In the genomic region with DNA sequence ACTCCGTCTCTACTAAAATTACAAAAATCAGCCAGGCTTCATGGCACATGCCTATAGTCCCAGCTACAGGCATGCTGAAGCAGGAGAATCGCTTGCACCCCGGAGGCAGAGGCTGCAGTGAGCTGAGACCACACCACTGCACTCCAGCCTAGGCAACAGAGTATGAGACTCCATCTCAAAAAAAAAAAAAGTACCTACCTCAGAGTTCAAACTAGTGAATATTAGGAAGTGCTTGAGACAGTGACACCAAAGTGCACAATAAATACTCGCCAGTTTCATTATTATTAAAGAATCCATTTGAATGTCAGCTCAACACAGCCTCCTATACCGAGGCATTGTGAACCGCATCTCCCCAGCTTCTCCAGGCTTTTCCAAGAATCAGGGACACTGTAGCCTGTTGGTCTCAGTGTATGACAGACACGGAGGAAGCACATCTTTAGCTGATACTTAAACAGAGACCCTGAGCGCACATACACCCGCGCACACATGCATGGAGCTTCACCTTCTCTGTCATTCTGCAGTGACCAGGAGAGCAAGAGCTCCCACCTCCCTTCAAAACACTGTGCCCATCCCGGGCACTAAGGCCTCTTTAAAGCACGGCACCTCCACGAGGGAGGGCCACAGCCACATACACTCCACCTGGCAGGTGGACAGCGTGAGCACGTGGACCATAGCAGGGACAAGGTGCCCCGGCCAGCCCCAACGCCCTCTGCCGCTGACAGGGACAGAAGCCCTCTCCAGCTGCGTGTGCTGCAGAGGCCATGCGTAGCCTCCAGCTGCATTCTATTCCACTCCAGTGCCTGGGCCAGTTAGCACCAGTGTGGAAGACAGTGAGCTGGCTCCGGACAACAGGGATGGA, we compare ENCODE assay signal across 8 cellular contexts. TPM values are rescaled to one million over a fixed set of nuclear protein-coding genes. Genes with fewer than 3 reads are reported as not detected.
DNase-seq lines count a peak whose midpoint lies in the region; ATAC-seq and TF ChIP-seq lines count a peak whose summit lies in the region.

No MANE protein-coding gene starts in this region.

- peak overlapping the region; percentile 73 for H3K4me2 ChIP-seq in PC-3 (ENCODE audit: low read length)
- H3K4me2 ChIP-seq in trophoblast cell (ENCODE audit: low read length), result no peak overlapping the region

- H3K9me3 ChIP-seq in PC-3 (ENCODE audit: low read length) (no peaks in the 10 kb centered on the region), endodermal cell (ENCODE audit: control insufficient read depth, low read length) (no peaks in the 10 kb centered on the region), trophoblast cell (ENCODE audit: insufficient read depth, low read depth, low read length) (peaks cover 1% of the 10 kb centered on the region), MG63 (no peaks in the 10 kb centered on the region)

- no TSS peak for BruUV-seq in PC-3 (replicated peaks; lab: Mats Ljungman, UMichigan)

- no peak overlapping the region for H4K8ac ChIP-seq in trophoblast cell (ENCODE audit: low read depth, low read length)

- no peak for TF ChIP-seq CTCF in PC-3 (conservative IDR thresholded peaks at IDR 0.05; ENCODE audit: low read depth, low read length)
- TF ChIP-seq CTCF in endodermal cell (conservative IDR thresholded peaks at IDR 0.05), result no peak

- no peak overlapping the region for H3K23ac ChIP-seq in trophoblast cell (ENCODE audit: low read length)

- H3K36me3 ChIP-seq in PC-3 (ENCODE audit: low read depth, low read length), result peaks cover 34% of the 10 kb centered on the region
- peaks cover 56% of the 10 kb centered on the region for H3K36me3 ChIP-seq in endodermal cell (ENCODE audit: control insufficient read depth, insufficient read depth, low read length)
- peaks cover 38 to 44% of the 10 kb centered on the region in 2 experiments for H3K36me3 ChIP-seq in trophoblast cell (ENCODE audit: control insufficient read depth in 1 of 2, insufficient read depth in 2 of 2, low read length in 2 of 2)
- peaks cover 53% of the 10 kb centered on the region for H3K36me3 ChIP-seq in MG63

- peak; percentile 46 for ATAC-seq in PC-3
- ATAC-seq in HG03025 (IDR thresholded peaks at IDR 0.05; ENCODE audit: low FRiP score, unreplicated experiment), result no peak

- H2AK5ac ChIP-seq in trophoblast cell (ENCODE audit: low read length), result no peak overlapping the region

- POLR2A ChIA-PET in PC-3 (lab: Charles Lee; ENCODE audit: unreplicated experiment), result interaction anchor here (0.6 kb wide), 1 partner anchor 74 kb away, joined by 4 read pairs; no protein-coding TSS in a partner anchor

- H3K9me3 Mint-ChIP-seq in endodermal cell, result peaks cover 2% of the 10 kb centered on the region

- peaks cover 67% of the 10 kb centered on the region for H3K36me3 Mint-ChIP-seq in endodermal cell (ENCODE audit: low read depth)

- 89% methylated on average over 16 to 21 of the region's 21 CpGs for WGBS in endodermal cell (ENCODE audit: insufficient coverage in 1 of 2, insufficient read length in 1 of 2), 2 experiments
- WGBS in trophoblast cell (ENCODE audit: extremely low coverage, insufficient coverage, insufficient read length), result no CpG with 5 or more reads among the region's 21 CpGs

- H3K4me1 ChIP-seq in PC-3 (ENCODE audit: insufficient read depth, low read length) (peaks cover 22% of the 10 kb centered on the region), endodermal cell (ENCODE audit: control insufficient read depth, insufficient read depth, low read length) (peaks cover 18% of the 10 kb centered on the region), trophoblast cell (ENCODE audit: control insufficient read depth in 1 of 2, insufficient read depth in 2 of 2, low read length in 2 of 2) (peaks cover 14 to 20% of the 10 kb centered on the region in 2 experiments)

- CTCF ChIA-PET in PC-3 (lab: Charles Lee), result interaction anchor here (0.5 to 1.5 kb wide), 4 partner anchors 10 to 245 kb away, joined by 3 to 8 read pairs (median 6); no protein-coding TSS in a partner anchor

- H2AFZ ChIP-seq in PC-3 (ENCODE audit: low read length) (no peak overlapping the region), trophoblast cell (ENCODE audit: insufficient read depth, low read length, poor library complexity) (no peak overlapping the region)

- no peak overlapping the region for H3K4ac ChIP-seq in trophoblast cell (ENCODE audit: low read depth, low read length)

- peak; percentile 48 for DNase-seq in ELR (ENCODE audit: low read depth)
- peak; percentile 40 for DNase-seq in PC-3
- DNase-seq in endodermal cell, result peak; percentile 66
- peak; percentile 45 to 60 for DNase-seq in trophoblast cell
- DNase-seq in MG63, result no peak
- no peak for DNase-seq in mesenteric fat pad (ENCODE audit: low spot score)
- DNase-seq in activated effector memory CD4-positive, alpha-beta T cell treated with Interleukin-2 at 50 U/mL for 16 hours, result no peak

- peaks cover 42% of the 10 kb centered on the region for H4K20me1 ChIP-seq in PC-3 (ENCODE audit: low read length)

- H3F3A ChIP-seq in PC-3 (ENCODE audit: low read length, unreplicated experiment), result peaks cover 22% of the 10 kb centered on the region

- H2BK12ac ChIP-seq in trophoblast cell (ENCODE audit: low read length), result no peak overlapping the region

- peaks cover 10% of the 10 kb centered on the region for H3K79me1 ChIP-seq in trophoblast cell (ENCODE audit: low read length)

- H3K27me3 Mint-ChIP-seq in endodermal cell (ENCODE audit: insufficient read depth), result no peaks in the 10 kb centered on the region

- H3K4me1 Mint-ChIP-seq in endodermal cell, result peaks cover 45% of the 10 kb centered on the region

- H2BK120ac ChIP-seq in trophoblast cell (ENCODE audit: insufficient read depth, low read length, poor library complexity), result no peak overlapping the region

- H3K4me3 ChIP-seq in PC-3 (ENCODE audit: low read length), result peak overlapping the region; percentile 36; the same call in 1 of the 2 replicates
- H3K4me3 ChIP-seq in endodermal cell (ENCODE audit: low read length), result no peak overlapping the region
- H3K4me3 ChIP-seq in trophoblast cell (ENCODE audit: low read depth, low read length), result no peak overlapping the region
- H3K4me3 ChIP-seq in MG63, result no peak overlapping the region

- peak overlapping the region; percentile 37 for H3K4me3 Mint-ChIP-seq in endodermal cell

- H3K27me3 ChIP-seq in PC-3 (ENCODE audit: low read length), result no peaks in the 10 kb centered on the region
- H3K27me3 ChIP-seq in endodermal cell (ENCODE audit: control insufficient read depth, insufficient read depth, low read length, poor library complexity, severe bottlenecking), result no peaks in the 10 kb centered on the region
- no peaks in the 10 kb centered on the region for H3K27me3 ChIP-seq in trophoblast cell (ENCODE audit: insufficient read depth, low read length)
- no peaks in the 10 kb centered on the region for H3K27me3 ChIP-seq in MG63

- peaks cover 30% of the 10 kb centered on the region for H3K79me2 ChIP-seq in PC-3 (ENCODE audit: low read length)
- H3K79me2 ChIP-seq in trophoblast cell (ENCODE audit: control insufficient read depth, insufficient read depth, low read length, poor library complexity), result peaks cover 14% of the 10 kb centered on the region

- peak overlapping the region; percentile 10 for H3K27ac Mint-ChIP-seq in endodermal cell

- no peak overlapping the region for H4K12ac ChIP-seq in trophoblast cell (ENCODE audit: low read depth, low read length)

- H3K18ac ChIP-seq in trophoblast cell (ENCODE audit: low read length), result no peak overlapping the region

- intact Hi-C loops in PC-3 (cut with micrococcal nuclease), result loop anchor here (2.0 kb wide), 1 partner anchor 45 kb away; a partner anchor contains a TSS

- H2BK5ac ChIP-seq in trophoblast cell (ENCODE audit: low read depth, low read length, poor library complexity), result no peak overlapping the region

- no peak overlapping the region for H4K91ac ChIP-seq in trophoblast cell (ENCODE audit: low read depth, low read length)

- H3K9me2 ChIP-seq in PC-3 (replicated peaks; ENCODE audit: low read length), result no peaks in the 10 kb centered on the region

- H3K27ac ChIP-seq in PC-3 (ENCODE audit: low read length) (peak overlapping the region; percentile 16), endodermal cell (ENCODE audit: low read depth, low read length) (no peak overlapping the region), trophoblast cell (ENCODE audit: low read depth, low read length) (no peak overlapping the region)

- H3K14ac ChIP-seq in trophoblast cell (ENCODE audit: low read length), result no peak overlapping the region

- H3K9ac ChIP-seq in PC-3 (ENCODE audit: low read length) (no peak overlapping the region), endodermal cell (ENCODE audit: extremely low read depth, low read length, poor library complexity, severe bottlenecking) (no peak overlapping the region), trophoblast cell (ENCODE audit: low read length) (no peak overlapping the region)

RNA-seq across cellular contexts. Expression of a gene that starts 5.2 kb away (rescaled TPM):
- total RNA-seq in PC-3 (2014; rRNA removed) (6,976 and 7,326 TPM in 2 replicates), endodermal cell (1,000 to 10,000 TPM; 2,848 to 5,273 TPM), mesenteric fat pad (1,402 TPM)
- 3,905 TPM for polyA plus RNA-seq in endodermal cell (2013, experiment 1 of 2)
- 3,777 TPM for polyA plus RNA-seq in endodermal cell (2013, experiment 2 of 2)
- 5,061 and 5,152 TPM in 2 replicates for polyA plus RNA-seq in trophoblast cell (2013)
- 4,502 and 8,561 TPM in 2 replicates for total RNA-seq in MG63 (2014; rRNA removed; shearing (Covaris generic); ENCODE audit: low replicate concordance)

RNA-seq across cellular contexts. Expression of a gene that starts 16.3 kb away (rescaled TPM):
- total RNA-seq in PC-3 (2014; rRNA removed) (0.11 and 1.0 TPM in 2 replicates), endodermal cell (10 to 100 TPM; 10.9 to 30.7 TPM), mesenteric fat pad (22.5 TPM)
- 16.6 TPM for polyA plus RNA-seq in endodermal cell (2013, experiment 1 of 2)
- 14.0 TPM for polyA plus RNA-seq in endodermal cell (2013, experiment 2 of 2)
- polyA plus RNA-seq in trophoblast cell (2013), result 5.1 and 5.3 TPM in 2 replicates
- total RNA-seq in MG63 (2014; rRNA removed; shearing (Covaris generic); ENCODE audit: low replicate concordance), result 6.1 and 13.2 TPM in 2 replicates

RNA-seq across cellular contexts. Expression of a gene that starts 28.6 kb away (rescaled TPM):
- total RNA-seq in PC-3 (2014; rRNA removed) (63.3 and 83.8 TPM in 2 replicates), endodermal cell (100 to 1,000 TPM in 1 of 2 donors, 10 to 100 TPM in 1; 51.6 to 135 TPM), mesenteric fat pad (56.0 TPM)
- polyA plus RNA-seq in endodermal cell (2013, experiment 1 of 2), result 43.2 TPM
- polyA plus RNA-seq in endodermal cell (2013, experiment 2 of 2), result 38.9 TPM
- polyA plus RNA-seq in trophoblast cell (2013), result 47.1 and 49.3 TPM in 2 replicates
- total RNA-seq in MG63 (2014; rRNA removed; shearing (Covaris generic); ENCODE audit: low replicate concordance), result 64.5 and 90.4 TPM in 2 replicates

RNA-seq across cellular contexts. Expression of a gene that starts 45.6 kb away (rescaled TPM):
- total RNA-seq in PC-3 (2014; rRNA removed) (105 TPM in 2 replicates), endodermal cell (100 to 1,000 TPM in 1 of 2 donors, 10 to 100 TPM in 1; 90.3 to 150 TPM), mesenteric fat pad (12.8 TPM)
- 118 TPM for polyA plus RNA-seq in endodermal cell (2013, experiment 1 of 2)
- polyA plus RNA-seq in endodermal cell (2013, experiment 2 of 2), result 118 TPM
- polyA plus RNA-seq in trophoblast cell (2013), result 39.3 and 41.7 TPM in 2 replicates
- total RNA-seq in MG63 (2014; rRNA removed; shearing (Covaris generic); ENCODE audit: low replicate concordance), result 60.2 and 95.9 TPM in 2 replicates

RNA-seq across cellular contexts. Expression of a gene that starts 46.4 kb away (rescaled TPM):
- total RNA-seq in PC-3 (2014; rRNA removed) (135 and 157 TPM in 2 replicates), endodermal cell (100 to 1,000 TPM; 196 to 450 TPM), mesenteric fat pad (116 TPM)
- polyA plus RNA-seq in endodermal cell (2013, experiment 1 of 2), result 216 TPM
- 234 TPM for polyA plus RNA-seq in endodermal cell (2013, experiment 2 of 2)
- 534 and 575 TPM in 2 replicates for polyA plus RNA-seq in trophoblast cell (2013)
- 140 and 315 TPM in 2 replicates for total RNA-seq in MG63 (2014; rRNA removed; shearing (Covaris generic); ENCODE audit: low replicate concordance)

Comparison
In these comparisons a context has a peak if more than half of its experiments do, and no peak if none do; other contexts are left out.
1. DNase-seq: peak in ELR (single experiment), PC-3 (single experiment), endodermal cell (single experiment) and trophoblast cell (2 of 2); none in MG63 (single experiment), mesenteric fat pad (single experiment) and activated effector memory CD4-positive, alpha-beta T cell treated with Interleukin-2 at 50 U/mL for 16 hours (single experiment).